Comparison of ENCODE assay signal across 8 cellular contexts in the genomic region with DNA sequence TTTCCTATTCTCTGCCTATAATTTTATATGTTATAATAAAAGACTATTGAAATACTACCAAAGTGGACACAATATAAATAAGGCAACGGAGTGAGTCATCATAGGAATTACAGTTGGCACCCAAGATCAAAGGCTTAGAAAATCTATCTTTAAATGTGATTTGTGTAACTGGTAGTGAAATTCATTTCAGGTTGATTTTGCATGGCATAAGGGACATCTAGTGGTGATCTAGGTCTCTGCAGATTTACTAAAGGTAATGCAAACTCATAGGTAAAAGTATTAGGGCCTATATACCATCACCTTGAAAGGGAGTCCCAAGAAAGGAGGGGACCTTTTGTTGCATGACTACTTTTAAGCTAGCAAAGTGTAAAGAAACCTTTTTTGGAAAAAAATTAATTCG.
DNase-seq lines count a peak whose midpoint lies in the region; ATAC-seq, FAIRE-seq and TF ChIP-seq lines count a peak whose summit lies in the region.

No MANE protein-coding gene starts in this region.

- ATAC-seq in mucosa of descending colon, result peak; percentile 57
- ATAC-seq in omental fat pad (ENCODE audit: low FRiP score), result no peak
- ATAC-seq in left lung, result no peak
- no peak for ATAC-seq in activated T-cell treated with anti-CD3 and anti-CD28 coated beads, Interleukin-2, amount 50 U/mL, for 4 hours

- H3K27me3 Mint-ChIP-seq in activated T-cell treated with anti-CD3 and anti-CD28 coated beads, Interleukin-2, amount 50 U/mL, for 4 hours (ENCODE audit: low read depth), result no peaks in the 10 kb centered on the region

- in situ Hi-C loops in astrocyte of the spinal cord (cut with HindIII; ENCODE audit: low sequenced_read_pairs), result no loop called here

- H3K36me3 Mint-ChIP-seq in activated T-cell treated with anti-CD3 and anti-CD28 coated beads, Interleukin-2, amount 50 U/mL, for 4 hours (ENCODE audit: insufficient read depth), result no peaks in the 10 kb centered on the region

- H3K4me3 ChIP-seq in astrocyte of the spinal cord (ENCODE audit: low read depth, low read length) (no peak overlapping the region), mucosa of descending colon (no peak overlapping the region), left lung (no peak overlapping the region)

- no peak overlapping the region for H3K27ac ChIP-seq in left lung

- no peaks in the 10 kb centered on the region for H3K27me3 ChIP-seq in left lung

- H3K4me1 Mint-ChIP-seq in activated T-cell treated with anti-CD3 and anti-CD28 coated beads, Interleukin-2, amount 50 U/mL, for 4 hours (ENCODE audit: low read depth), result no peaks in the 10 kb centered on the region

- DNase-seq in ELR (ENCODE audit: low read depth) (peak; percentile 41), M059J (ENCODE audit: low read depth) (peak; percentile 3), astrocyte of the spinal cord (ENCODE audit: low read depth, low spot score) (peak; percentile 42), mucosa of descending colon (peak in 1 of 3 donors; percentile 11), GM19239 (ENCODE audit: insufficient read length, low spot score) (no peak), omental fat pad (ENCODE audit: low spot score) (no peak), left lung (no peak)
- no peak for DNase-seq in activated T-cell treated with anti-CD3 and anti-CD28 coated beads, Interleukin-2, amount 50 U/mL, for 4 hours

- H3K9me3 Mint-ChIP-seq in activated T-cell treated with anti-CD3 and anti-CD28 coated beads, Interleukin-2, amount 50 U/mL, for 4 hours, result no peaks in the 10 kb centered on the region

- peak; percentile 65 for TF ChIP-seq CTCF in astrocyte of the spinal cord (IDR thresholded peaks at IDR 0.05; ENCODE audit: low read depth, low read length)
- peak; percentile 15 for TF ChIP-seq CTCF in mucosa of descending colon (IDR thresholded peaks at IDR 0.05)
- no peak for TF ChIP-seq CTCF in omental fat pad (IDR thresholded peaks at IDR 0.05)
- peak in 1 of 2 donors; percentile 21 for TF ChIP-seq CTCF in left lung (IDR thresholded peaks at IDR 0.05)

- H3K4me3 Mint-ChIP-seq in activated T-cell treated with anti-CD3 and anti-CD28 coated beads, Interleukin-2, amount 50 U/mL, for 4 hours, result no peak overlapping the region

- no peaks in the 10 kb centered on the region for H3K9me3 ChIP-seq in mucosa of descending colon
- H3K9me3 ChIP-seq in left lung, result no peaks in the 10 kb centered on the region

- H3K36me3 ChIP-seq in mucosa of descending colon (ENCODE audit: low read depth) (no peaks in the 10 kb centered on the region), left lung (no peaks in the 10 kb centered on the region)

- intact Hi-C loops in mucosa of descending colon (cut with DNase I, micrococcal nuclease) (no loop called here), left lung (cut with DNase I) (no loop called here)

- no peaks in the 10 kb centered on the region for H3K4me1 ChIP-seq in mucosa of descending colon (ENCODE audit: low read depth)
- no peaks in the 10 kb centered on the region for H3K4me1 ChIP-seq in left lung

- no peak for FAIRE-seq in GM19239 (lab: Jason Lieb, UNC)

Comparison
In these comparisons a context has a peak if more than half of its experiments do, and no peak if none do; other contexts are left out.
1. DNase-seq: peak in ELR (single experiment), M059J (single experiment) and astrocyte of the spinal cord (single experiment); none in GM19239 (single experiment), omental fat pad (single experiment), left lung (0 of 2) and activated T-cell treated with anti-CD3 and anti-CD28 coated beads, Interleukin-2, amount 50 U/mL, for 4 hours (single experiment).
2. CTCF ChIP-seq: peak in astrocyte of the spinal cord (single experiment) and mucosa of descending colon (single experiment); none in omental fat pad (0 of 3).